ENCODE assay signal across 14 cellular contexts in genomic region chr14:21643407-21643806, GRCh38. TPM values are rescaled to one million over a fixed set of nuclear protein-coding genes. Genes with fewer than 3 reads are reported as not detected.
A peak's percentile ranks its signal among the peaks of the same experiment; 100 is the strongest.
DNase-seq lines count a peak whose midpoint lies in the region; ATAC-seq and TF ChIP-seq lines count a peak whose summit lies in the region.
"Had no signal": no experiment of that assay in that cellular context is flagged by ENCODE, and none has a peak within 500 bp of the region (broad histone marks: within the 10 kb centered on the region; RNA-seq: fewer than 3 reads in every experiment).

No MANE protein-coding gene starts in this region.

- ATAC-seq in upper lobe of left lung (ENCODE audit: low FRiP score in 2 of 2): no peak
- ATAC-seq: PC-3 had no signal

- H3K27ac ChIP-seq in SK-N-MC (peak overlapping the region; percentile 88), neural progenitor cell (no peak overlapping the region), upper lobe of left lung (no peak overlapping the region)

- H3K9ac ChIP-seq in SK-N-MC (ENCODE audit: insufficient read length) (peak overlapping the region; percentile 91), neural progenitor cell (no peak overlapping the region)

- no peak overlapping the region for H3K4me2 ChIP-seq in neural progenitor cell

- H3K4me1 Mint-ChIP-seq in activated naive CD4-positive, alpha-beta T cell treated with anti-CD3 and anti-CD28 coated beads, Interleukin-2, amount 10 ng/mL, durations not matched to agents 7 days and 5 days: peaks cover 2% of the 10 kb centered on the region
- H3K4me1 Mint-ChIP-seq in activated naive CD8-positive, alpha-beta T cell (ENCODE audit: low read depth): peaks cover 6% of the 10 kb centered on the region
- H3K4me1 Mint-ChIP-seq in neural progenitor cell: no peaks in the 10 kb centered on the region

- 53 to 58% methylated on average over 5 of the region's 5 CpGs for WGBS in upper lobe of left lung, 2 donors

- H3K36me3 ChIP-seq in SK-N-MC (ENCODE audit: insufficient read depth, low read length) (peaks cover 46% of the 10 kb centered on the region), neural progenitor cell (no peaks in the 10 kb centered on the region), upper lobe of left lung (no peaks in the 10 kb centered on the region)
- H3K36me3 ChIP-seq: BE2C had no signal

- TF ChIP-seq POLR2A in upper lobe of left lung (IDR thresholded peaks at IDR 0.05): no peak

- no peaks in the 10 kb centered on the region for H3F3A ChIP-seq in neural progenitor cell (ENCODE audit: low read depth)

- H3K79me2 ChIP-seq in neural progenitor cell (ENCODE audit: low read depth): no peaks in the 10 kb centered on the region

- no peak for TF ChIP-seq CTCF in neural progenitor cell (IDR thresholded peaks at IDR 0.05)
- no peak for TF ChIP-seq CTCF in upper lobe of left lung (IDR thresholded peaks at IDR 0.05)

- peak overlapping the region; percentile 52 for H3K27ac Mint-ChIP-seq in activated naive CD4-positive, alpha-beta T cell treated with anti-CD3 and anti-CD28 coated beads, Interleukin-2, amount 10 ng/mL, durations not matched to agents 7 days and 5 days
- peak overlapping the region; percentile 66 for H3K27ac Mint-ChIP-seq in activated naive CD8-positive, alpha-beta T cell
- H3K27ac Mint-ChIP-seq in neural progenitor cell: no peak overlapping the region

- no peak for TF ChIP-seq EP300 in upper lobe of left lung (IDR thresholded peaks at IDR 0.05)

- H4K20me1 ChIP-seq in neural progenitor cell (ENCODE audit: low read depth): no peaks in the 10 kb centered on the region

- H2AFZ ChIP-seq in neural progenitor cell (replicated peaks): peak overlapping the region; percentile 43

- H3K9me3 ChIP-seq in SK-N-MC (ENCODE audit: low read depth, low read length) (no peaks in the 10 kb centered on the region), neural progenitor cell (ENCODE audit: low read depth) (no peaks in the 10 kb centered on the region), upper lobe of left lung (no peaks in the 10 kb centered on the region)
- H3K9me3 ChIP-seq: BE2C had no signal

- H3K4me3 ChIP-seq in SK-N-MC (peak overlapping the region; percentile 92), neural progenitor cell (no peak overlapping the region), upper lobe of left lung (no peak overlapping the region)

- H3K4me1 ChIP-seq in neural progenitor cell (no peaks in the 10 kb centered on the region), upper lobe of left lung (no peaks in the 10 kb centered on the region)
- H3K4me1 ChIP-seq: BE2C had no signal

- H3K36me3 Mint-ChIP-seq in activated naive CD4-positive, alpha-beta T cell treated with anti-CD3 and anti-CD28 coated beads, Interleukin-2, amount 10 ng/mL, durations not matched to agents 7 days and 5 days: no peaks in the 10 kb centered on the region
- H3K36me3 Mint-ChIP-seq in activated naive CD8-positive, alpha-beta T cell: no peaks in the 10 kb centered on the region
- no peaks in the 10 kb centered on the region for H3K36me3 Mint-ChIP-seq in neural progenitor cell

- no peaks in the 10 kb centered on the region for H3K27me3 Mint-ChIP-seq in activated naive CD4-positive, alpha-beta T cell treated with anti-CD3 and anti-CD28 coated beads, Interleukin-2, amount 10 ng/mL, durations not matched to agents 7 days and 5 days
- peaks cover 5% of the 10 kb centered on the region for H3K27me3 Mint-ChIP-seq in activated naive CD8-positive, alpha-beta T cell
- H3K27me3 Mint-ChIP-seq in neural progenitor cell (ENCODE audit: insufficient read depth, low read depth): peaks cover 2% of the 10 kb centered on the region

- CTCF ChIA-PET in activated naive CD4-positive, alpha-beta T cell treated with anti-CD3 and anti-CD28 coated beads, Interleukin-2, amount 10 ng/mL, durations not matched to agents 7 days and 5 days (lab: Charles Lee): no interaction called here

- no peak for DNase-seq in activated naive CD4-positive, alpha-beta T cell treated with anti-CD3 and anti-CD28 coated beads, Interleukin-2, amount 10 ng/mL, durations not matched to agents 7 days and 5 days
- DNase-seq in activated naive CD4-positive, alpha-beta T cell treated with Interleukin-2 at 50 U/mL for 16 hours: no peak
- DNase-seq in SK-N-MC (ENCODE audit: low read depth, low spot score) (no peak), neural progenitor cell (ENCODE audit: low spot score) (peak; percentile 4), upper lobe of left lung (no peak), G401 (ENCODE audit: low spot score) (no peak)
- DNase-seq: BE2C, EL, H9, KG1, NCI-H1092, PC-3 had no signal

- peak overlapping the region; percentile 45 for H3K4me3 Mint-ChIP-seq in activated naive CD4-positive, alpha-beta T cell treated with anti-CD3 and anti-CD28 coated beads, Interleukin-2, amount 10 ng/mL, durations not matched to agents 7 days and 5 days
- H3K4me3 Mint-ChIP-seq in activated naive CD8-positive, alpha-beta T cell: peak overlapping the region; percentile 75
- no peak overlapping the region for H3K4me3 Mint-ChIP-seq in neural progenitor cell
- H3K4me3 Mint-ChIP-seq: H9 had no signal

- H3K9me3 Mint-ChIP-seq in activated naive CD4-positive, alpha-beta T cell treated with anti-CD3 and anti-CD28 coated beads, Interleukin-2, amount 10 ng/mL, durations not matched to agents 7 days and 5 days: no peaks in the 10 kb centered on the region
- no peaks in the 10 kb centered on the region for H3K9me3 Mint-ChIP-seq in activated naive CD8-positive, alpha-beta T cell (ENCODE audit: low read depth)
- no peaks in the 10 kb centered on the region for H3K9me3 Mint-ChIP-seq in neural progenitor cell
- H3K9me3 Mint-ChIP-seq: H9 had no signal

- H3K27me3 ChIP-seq in neural progenitor cell (no peaks in the 10 kb centered on the region), upper lobe of left lung (no peaks in the 10 kb centered on the region)

- in situ Hi-C loops in G401 (cut with HindIII; ENCODE audit: low sequenced_read_pairs): no loop called here

RNA-seq across cellular contexts. Expression of gene OR10G2, which starts 8.7 kb away (rescaled TPM):
- total RNA-seq in neural progenitor cell (ENCODE audit: low replicate concordance) (not detected in 2 replicates), upper lobe of left lung (not detected)
- total RNA-seq in G401 (2014; rRNA removed; shearing (Covaris generic)): not detected in 2 replicates
- total RNA-seq: H9, MCF 10A, PC-3 had no signal

RNA-seq across cellular contexts. Expression of gene OR4E2, which starts 10.2 kb away (rescaled TPM):
- not detected in 2 replicates for total RNA-seq in neural progenitor cell (ENCODE audit: low replicate concordance)
- not detected for total RNA-seq in upper lobe of left lung
- not detected in 2 replicates for total RNA-seq in G401 (2014; rRNA removed; shearing (Covaris generic))
- total RNA-seq: H9, MCF 10A, PC-3 had no signal

RNA-seq across cellular contexts. Expression of gene OR4E1, which starts 30.2 kb away (rescaled TPM):
- total RNA-seq in neural progenitor cell (ENCODE audit: low replicate concordance) (not detected in 2 replicates), upper lobe of left lung (not detected)
- total RNA-seq in G401 (2014; rRNA removed; shearing (Covaris generic)): not detected in 2 replicates
- total RNA-seq: H9, MCF 10A, PC-3 had no signal
